Comparison of ENCODE assay signal across 1 cellular context in genomic region chr22:38028344-38029130, GRCh38.
TF ChIP-seq lines count a peak whose summit lies in the region.

No MANE protein-coding gene starts in this region.

TF ChIP-seq in H1, 55 proteins besides CTCF, POLR2A, EP300 and RAD21:
- no peak for TF ChIP-seq TCF12 (IDR thresholded peaks at IDR 0.05; ENCODE audit: low read depth, low read length)
